Comparison of ENCODE assay signal across 13 cellular contexts in genomic region chr4:6307230-6307629, GRCh38. TPM values are rescaled to one million over a fixed set of nuclear protein-coding genes. Genes with fewer than 3 reads are reported as not detected.
DNase-seq lines count a peak whose midpoint lies in the region; ATAC-seq and TF ChIP-seq lines count a peak whose summit lies in the region.
"Had no signal": no experiment of that assay in that cellular context is flagged by ENCODE, and none has a peak within 500 bp of the region (broad histone marks: within the 10 kb centered on the region; RNA-seq: fewer than 3 reads in every experiment).

No MANE protein-coding gene starts in this region.

- peaks cover 0 to 9% (median 4%) of the 10 kb centered on the region in 11 experiments; a peak in 16 of 22 replicates for H3K36me3 ChIP-seq in BLaER1 treated with 17β-estradiol and CSF1 and Interleukin-3, amounts not matched to agents 10 nM and 100 nM
- peaks cover 0 to 22% of the 10 kb centered on the region in 2 donors for H3K36me3 ChIP-seq in left lung

- TF ChIP-seq CTCF in left lung (IDR thresholded peaks at IDR 0.05) = no peak

- H3K4me1 ChIP-seq in BLaER1 treated with 17β-estradiol and CSF1 and Interleukin-3, amounts not matched to agents 10 nM and 100 nM = peaks cover 24 to 60% (median 41%) of the 10 kb centered on the region in 10 experiments
- H3K4me1 ChIP-seq in left lung = no peaks in the 10 kb centered on the region
- H3K4me1 ChIP-seq: BE2C had no signal

- DNase-seq in RPMI7951 (ENCODE audit: low read depth) = peak; percentile 4
- peak; percentile 21 for DNase-seq in cerebellum (ENCODE audit: low spot score)
- no peak for DNase-seq in left lung
- DNase-seq in activated CD4-positive, alpha-beta T cell treated with anti-CD3 and anti-CD28 coated beads for 4 hours = no peak
- DNase-seq in DMS79 (lab: John Stamatoyannopoulos, UW) = no peak
- DNase-seq: ACHN; BE2C; CD4-positive, alpha-beta memory T cell; DND-41; EL; HCEC 1CT had no signal

- ATAC-seq in left lung = no peak
- ATAC-seq: GM12878 had no signal

- intact Hi-C loops in left lung (cut with DNase I) = no loop called here

- no peak overlapping the region for H3K27ac ChIP-seq in BLaER1 treated with 17β-estradiol and CSF1 and Interleukin-3, amounts not matched to agents 10 nM and 100 nM
- H3K27ac ChIP-seq in left lung = no peak overlapping the region

- no peak overlapping the region for H3K4me3 ChIP-seq in BLaER1 treated with 17β-estradiol and CSF1 and Interleukin-3, amounts not matched to agents 10 nM and 100 nM
- no peak overlapping the region for H3K4me3 ChIP-seq in left lung
- H3K4me3 ChIP-seq: GM12878 had no signal

- peaks cover 33 to 79% (median 54%) of the 10 kb centered on the region in 11 experiments for H3K27me3 ChIP-seq in BLaER1 treated with 17β-estradiol and CSF1 and Interleukin-3, amounts not matched to agents 10 nM and 100 nM
- H3K27me3 ChIP-seq in left lung = peaks cover 11 to 54% of the 10 kb centered on the region in 2 donors
- H3K27me3 ChIP-seq: BE2C had no signal

- 0 out of 22 replicates have a peak overlapping the region, but pooled peaks of 1 of the 11 experiments have one; percentile 0 for H3K9ac ChIP-seq in BLaER1 treated with 17β-estradiol and CSF1 and Interleukin-3, amounts not matched to agents 10 nM and 100 nM

- H4K20me1 ChIP-seq in BLaER1 treated with 17β-estradiol and CSF1 and Interleukin-3, amounts not matched to agents 10 nM and 100 nM = peaks cover 0 to 53% (median 7%) of the 10 kb centered on the region in 11 experiments; a peak in 9 of 22 replicates

- peak overlapping the region; percentile 33 to 71 (median 63); a peak in 21 of 22 replicates for H3K4me2 ChIP-seq in BLaER1 treated with 17β-estradiol and CSF1 and Interleukin-3, amounts not matched to agents 10 nM and 100 nM

- peaks cover 22 to 33% (median 29%) of the 10 kb centered on the region in 11 experiments for H3K9me3 ChIP-seq in BLaER1 treated with 17β-estradiol and CSF1 and Interleukin-3, amounts not matched to agents 10 nM and 100 nM (replicated peaks in 1 of 11)
- peaks cover 0 to 2% of the 10 kb centered on the region in 2 donors for H3K9me3 ChIP-seq in left lung
- H3K9me3 ChIP-seq: BE2C had no signal

RNA-seq across cellular contexts. Expression of gene WFS1, which starts 37.6 kb away (rescaled TPM):
- 28.4 and 29.4 TPM in 2 replicates for total RNA-seq in RPMI7951 (2014; rRNA removed; shearing (Covaris generic))
- total RNA-seq in cerebellum (7.2 TPM), left lung (100 to 1,000 TPM in 1 of 2 donors, 10 to 100 TPM in 1; 40.1 to 103 TPM)

Comparison
In these comparisons a context has a peak if more than half of its experiments do, and no peak if none do; other contexts are left out.
1. DNase-seq: peak in RPMI7951 (single experiment) and cerebellum (single experiment); none in left lung (0 of 2), activated CD4-positive, alpha-beta T cell treated with anti-CD3 and anti-CD28 coated beads for 4 hours (0 of 2) and DMS79 (single experiment).